15 cellular contexts compared by ENCODE assay signal in genomic region chr1:145706282-145706681, GRCh38. TPM values are rescaled to one million over a fixed set of nuclear protein-coding genes. Genes with fewer than 3 reads are reported as not detected.
DNase-seq lines count a peak whose midpoint lies in the region; ATAC-seq lines count a peak whose summit lies in the region.
"Had no signal": no experiment of that assay in that cellular context is flagged by ENCODE, and none has a peak within 500 bp of the region (broad histone marks: within the 10 kb centered on the region; RNA-seq: fewer than 3 reads in every experiment).

No MANE protein-coding gene starts in this region.

- DNase-seq in A172 (ENCODE audit: low spot score) (peak; percentile 88), HPDE6-E6E7 (ENCODE audit: extremely low spot score) (peak; percentile 75), amniotic stem cell (lab: John Stamatoyannopoulos, UW) (peak; percentile 28), iris pigment epithelial cell (ENCODE audit: low read depth) (peak; percentile 45), hypothalamus (lab: John Stamatoyannopoulos, UW) (no peak), NK-92 (lab: John Stamatoyannopoulos, UW; ENCODE audit: unreplicated experiment) (no peak)
- DNase-seq: activated CD8-positive, alpha-beta T cell treated with anti-CD3 and anti-CD28 coated beads, Interleukin-2, amount 10 ng/mL, durations not matched to agents 7 days and 5 days; activated gamma-delta T cell treated with Interleukin-2 at 50 U/mL for 16 hours; midbrain; NCI-H526 treated with DMSO at 0.1 percent for 48 hours; SHP77 had no signal

- ATAC-seq in HG02678 (IDR thresholded peaks at IDR 0.05; ENCODE audit: unreplicated experiment): no peak
- ATAC-seq in GM21390 (IDR thresholded peaks at IDR 0.05; ENCODE audit: unreplicated experiment): no peak
- ATAC-seq: activated CD8-positive, alpha-beta T cell treated with anti-CD3 and anti-CD28 coated beads, Interleukin-2, amount 10 ng/mL, durations not matched to agents 7 days and 5 days had no signal

RNA-seq across cellular contexts. Expression of gene PDZK1, which starts 0.9 kb away (rescaled TPM):
- total RNA-seq in A172 (2014; rRNA removed; shearing (Covaris generic)): 2.0 and 2.2 TPM in 2 replicates

RNA-seq across cellular contexts. Expression of gene CD160, which starts 13.0 kb away (rescaled TPM):
- total RNA-seq in A172 (2014; rRNA removed; shearing (Covaris generic)): not detected in 2 replicates
- total RNA-seq: cardiac muscle cell, suprapubic skin had no signal

Comparison
In these comparisons a context has a peak if more than half of its experiments do, and no peak if none do; other contexts are left out.
1. DNase-seq: peak in A172 (single experiment), HPDE6-E6E7 (single experiment), amniotic stem cell (single experiment) and iris pigment epithelial cell (single experiment); none in hypothalamus (0 of 51) and NK-92 (single experiment).